In the genomic region with DNA sequence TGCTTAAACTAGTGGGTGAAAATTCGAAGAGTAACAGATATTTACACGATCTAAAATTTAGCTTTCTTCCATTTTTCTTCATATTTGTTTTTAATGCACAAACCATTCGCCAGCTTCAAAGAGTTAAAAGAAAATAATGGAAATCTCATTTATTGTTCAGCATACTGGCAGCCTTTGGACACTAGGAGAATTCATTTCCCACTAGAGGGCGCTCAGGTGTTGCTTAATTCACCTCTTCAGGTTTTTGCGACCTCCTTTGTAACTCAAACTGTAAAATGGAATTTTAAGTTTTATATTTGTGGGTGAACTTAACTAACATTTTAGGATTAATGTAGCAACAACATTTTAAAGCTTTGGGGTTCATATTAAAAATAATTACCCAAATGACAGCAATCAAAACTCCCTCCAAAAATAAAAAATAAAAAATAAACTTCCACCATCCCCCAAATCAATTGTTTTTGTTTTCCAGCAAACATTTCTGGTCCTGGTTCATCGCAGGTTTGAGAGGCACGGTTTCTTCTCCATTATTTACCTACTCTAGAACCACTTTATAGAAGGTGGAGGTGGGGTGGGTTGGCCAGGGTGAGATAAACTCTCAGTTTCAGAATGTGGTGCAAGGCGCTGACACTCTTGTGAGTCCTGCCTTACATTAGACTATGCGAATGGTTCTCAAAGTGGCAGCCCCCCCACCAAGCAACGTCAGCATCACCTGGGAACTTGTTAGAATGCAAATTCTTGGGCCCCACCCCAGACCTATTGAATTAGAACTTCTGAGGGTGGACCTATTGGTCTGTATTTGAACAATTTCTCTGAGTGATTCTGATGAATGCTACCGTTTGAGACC, we compare ENCODE assay signal across 8 cellular contexts. TPM values are rescaled to one million over a fixed set of nuclear protein-coding genes. Genes with fewer than 3 reads are reported as not detected.
DNase-seq lines count a peak whose midpoint lies in the region; ATAC-seq, FAIRE-seq and TF ChIP-seq lines count a peak whose summit lies in the region.

No MANE protein-coding gene starts in this region.

- no peak for TF ChIP-seq EP300 in A549 (IDR thresholded peaks at IDR 0.05)

- no peak for TF ChIP-seq POLR2A in A549 (IDR thresholded peaks at IDR 0.05; ENCODE audit: low read length)

- WGBS in A549 (ENCODE audit: missing lambda C conversion rate): 25% methylated on average over 11 of the region's 11 CpGs

- H3K4me1 ChIP-seq in A549: 0 out of 3 replicates have a peak, but pooled peaks cover 2% of the 10 kb centered on the region

- ATAC-seq in A549 (peak; percentile 74 to 92; a peak in 5 of 6 replicates), HG03196 (IDR thresholded peaks at IDR 0.05; ENCODE audit: unreplicated experiment) (peak; percentile 65)

- intact Hi-C loops in posterior vena cava (cut with DNase I): loop anchor here (5.0 to 10.0 kb wide), 3 partner anchors 294 to 414 kb away; no protein-coding TSS in a partner anchor

- H3K27ac ChIP-seq in A549: peak overlapping the region in 1 of 2 experiments; percentile 41; a peak in 3 of 6 replicates

- FAIRE-seq in A549 (lab: Jason Lieb, UNC): peak; percentile 88
- FAIRE-seq in frontal cortex (lab: Jason Lieb, UNC): peak; percentile 91

- DNase-seq in A549 (ENCODE audit: low read depth in 1 of 2, low spot score in 1 of 2) (peak; percentile 58 to 71), NCI-H526 treated with DMSO at 0.1 percent for 48 hours (lab: John Stamatoyannopoulos, UW) (peak; percentile 31), frontal cortex (ENCODE audit: low spot score in 2 of 2) (peak in 1 of 2 donors; percentile 43), pons (ENCODE audit: low spot score) (peak; percentile 83), posterior vena cava (ENCODE audit: low spot score) (no peak)
- DNase-seq in activated CD8-positive, alpha-beta memory T cell treated with anti-CD3 and anti-CD28 coated beads, Interleukin-2, amount 50 U/mL, for 24 hours (ENCODE audit: extremely low read depth): peak; percentile 8

- H3K4me3 ChIP-seq in A549: no peak overlapping the region

- peak; percentile 98 for TF ChIP-seq RAD21 in A549 (conservative IDR thresholded peaks at IDR 0.05 in 1 of 2, IDR thresholded peaks at IDR 0.05 in 1 of 2)

- CTCF ChIA-PET in A549 (lab: Yijun Ruan, JAX): interaction anchor here (0.6 to 5.6 kb wide), 76 partner anchors 9 to 1728 kb away, joined by 3 to 55 read pairs (median 5); no protein-coding TSS in a partner anchor

- no peak overlapping the region for H3K4me2 ChIP-seq in A549

- TF ChIP-seq CTCF in A549 (IDR thresholded peaks at IDR 0.05): peak; percentile 99
- peak; percentile 2 for TF ChIP-seq CTCF in GM12801 (IDR thresholded peaks at IDR 0.05; ENCODE audit: extremely low read depth, insufficient read length)

- POLR2A ChIA-PET in A549 (lab: Yijun Ruan, JAX): interaction anchor here (0.5 kb wide), 1 partner anchor 37 kb away, joined by 4 read pairs; no protein-coding TSS in a partner anchor

- no peaks in the 10 kb centered on the region for H3K9me3 ChIP-seq in A549

TF ChIP-seq in A549, 52 proteins besides CTCF, POLR2A, EP300 and RAD21:
- TF ChIP-seq, protein P1, sequence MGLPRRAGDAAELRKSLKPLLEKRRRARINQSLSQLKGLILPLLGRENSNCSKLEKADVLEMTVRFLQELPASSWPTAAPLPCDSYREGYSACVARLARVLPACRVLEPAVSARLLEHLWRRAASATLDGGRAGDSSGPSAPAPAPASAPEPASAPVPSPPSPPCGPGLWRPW (IDR thresholded peaks at IDR 0.05): no peak
- TF ChIP-seq SMC3 (IDR thresholded peaks at IDR 0.05) (peak; percentile 98), MAFK (IDR thresholded peaks at IDR 0.05; ENCODE audit: partially characterized antibody) (no peak), CEBPB (IDR thresholded peaks at IDR 0.05) (0 out of 4 replicates have a peak, but pooled peaks of 1 of the 2 experiments have one; percentile 13), CHD2 (IDR thresholded peaks at IDR 0.05; ENCODE audit: low read length, partially characterized antibody) (no peak), MAZ (IDR thresholded peaks at IDR 0.05; ENCODE audit: borderline replicate concordance, low read depth, low read length) (no peak), BHLHE40 (IDR thresholded peaks at IDR 0.05; ENCODE audit: low read depth, low read length) (no peak)
TF ChIP-seq in A549: peak in this region for 2.

RNA-seq across cellular contexts. Expression of gene PNPT1, which starts 24.7 kb away (rescaled TPM):
- 58.3 and 65.9 TPM in 2 replicates for polyA plus RNA-seq in A549 (2011; rRNA removed)
- 18.7 and 19.5 TPM in 2 replicates for polyA plus RNA-seq in A549 (2012; cell fraction: cytosol; rRNA removed)
- polyA plus RNA-seq in A549 (2012; cell fraction: nucleus; rRNA removed): 17.8 and 21.9 TPM in 2 replicates
- polyA plus RNA-seq in A549 (2017; fragmentation: RNase III; extraction: RNeasy Plus Mini Kit Qiagen cat#74134 plus additional on column Dnase treatment): 48.4 to 63.6 TPM (median 49.6 TPM) in 3 replicates
- 15.0 and 21.1 TPM in 2 replicates for polyA minus RNA-seq in A549 (2011; rRNA and poly(A)+ RNA removed)
- 38.3 TPM for total RNA-seq in frontal cortex
- total RNA-seq in posterior vena cava: 10 to 100 TPM; 20.4 to 23.9 TPM
